12 cellular contexts compared by ENCODE assay signal in the genomic region with DNA sequence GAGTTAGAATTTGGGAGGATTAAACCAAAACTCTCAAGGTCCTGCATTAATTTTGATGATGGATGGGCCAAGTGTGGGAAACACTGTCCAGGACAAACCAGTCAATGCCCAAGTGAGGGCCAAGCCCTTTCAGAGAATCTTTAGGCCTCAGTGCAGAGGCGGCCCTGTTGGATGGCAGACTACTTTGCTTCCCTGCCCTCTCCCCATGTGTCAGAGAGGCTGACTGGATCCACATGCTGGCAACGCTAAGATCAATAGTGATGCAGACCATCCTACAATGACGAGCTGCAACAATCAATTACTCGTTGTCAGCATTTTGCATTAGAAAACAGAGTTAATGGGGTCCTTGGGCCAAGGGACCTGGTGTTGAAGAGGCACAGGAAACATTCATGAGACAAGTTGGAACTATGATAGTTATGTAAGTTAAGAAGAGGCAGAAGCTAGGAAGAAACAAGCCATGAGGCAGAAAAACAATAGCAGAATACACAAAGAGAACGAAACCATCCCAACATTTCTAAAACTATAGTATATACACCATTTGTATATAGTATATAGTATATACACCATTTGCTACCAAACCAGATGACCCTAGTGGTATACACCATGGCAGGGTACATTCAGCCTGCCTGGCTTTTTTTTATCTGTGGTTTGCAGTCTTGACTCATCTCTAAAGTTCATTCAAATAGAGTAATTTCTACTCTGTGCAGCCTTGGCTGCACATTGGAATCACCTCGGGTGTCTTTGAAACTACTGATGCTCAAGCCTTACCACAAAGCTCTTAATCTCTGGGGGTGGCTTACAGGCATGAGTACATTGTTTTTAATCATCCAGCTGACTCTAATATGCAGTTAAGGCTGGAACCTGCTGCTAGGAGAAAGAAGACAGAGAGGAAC.
DNase-seq lines count a peak whose midpoint lies in the region; ATAC-seq and TF ChIP-seq lines count a peak whose summit lies in the region.
"Had no signal": no experiment of that assay in that cellular context is flagged by ENCODE, and none has a peak within 500 bp of the region (broad histone marks: within the 10 kb centered on the region; RNA-seq: fewer than 3 reads in every experiment).

No MANE protein-coding gene starts in this region.

- H3K27ac Mint-ChIP-seq in activated naive CD4-positive, alpha-beta T cell treated with anti-CD3 and anti-CD28 coated beads, Interleukin-2, amount 50 U/mL, for 72 hours, result no peak overlapping the region
- no peak overlapping the region for H3K27ac Mint-ChIP-seq in activated naive CD4-positive, alpha-beta T cell treated with anti-CD3 and anti-CD28 coated beads, Interleukin-2, amount 10 ng/mL, durations not matched to agents 7 days and 5 days
- no peak overlapping the region for H3K27ac Mint-ChIP-seq in stimulated activated effector memory CD8-positive, alpha-beta T cell treated with anti-CD3 and anti-CD28 coated beads, Interleukin-12 subunit alpha, Interleukin-12 subunit beta, amount 100 ng/mL, for 72 hours
- H3K27ac Mint-ChIP-seq in nephron progenitor cell, result no peak overlapping the region

- no peak overlapping the region for H3K18ac ChIP-seq in trophoblast cell (ENCODE audit: low read length)

- H3K4me1 ChIP-seq in trophoblast cell (ENCODE audit: control insufficient read depth in 1 of 2, insufficient read depth in 2 of 2, low read length in 2 of 2), result no peaks in the 10 kb centered on the region
- H3K4me1 ChIP-seq: heart right ventricle, spleen had no signal

- no peak overlapping the region for H3K14ac ChIP-seq in trophoblast cell (ENCODE audit: low read length)

- no peaks in the 10 kb centered on the region for H3K79me1 ChIP-seq in trophoblast cell (ENCODE audit: low read length)

- H3K4me3 ChIP-seq in trophoblast cell (ENCODE audit: low read depth, low read length), result no peak overlapping the region
- H3K4me3 ChIP-seq: heart right ventricle, spleen had no signal

- H3K4ac ChIP-seq in trophoblast cell (ENCODE audit: low read depth, low read length), result no peak overlapping the region

- no peaks in the 10 kb centered on the region for H3K36me3 ChIP-seq in trophoblast cell (ENCODE audit: control insufficient read depth in 1 of 2, insufficient read depth in 2 of 2, low read length in 2 of 2)
- H3K36me3 ChIP-seq: heart right ventricle, spleen had no signal

- no peaks in the 10 kb centered on the region for H3K36me3 Mint-ChIP-seq in activated naive CD4-positive, alpha-beta T cell treated with anti-CD3 and anti-CD28 coated beads, Interleukin-2, amount 50 U/mL, for 72 hours
- H3K36me3 Mint-ChIP-seq in activated naive CD4-positive, alpha-beta T cell treated with anti-CD3 and anti-CD28 coated beads, Interleukin-2, amount 10 ng/mL, durations not matched to agents 7 days and 5 days, result no peaks in the 10 kb centered on the region
- H3K36me3 Mint-ChIP-seq in stimulated activated effector memory CD8-positive, alpha-beta T cell treated with anti-CD3 and anti-CD28 coated beads, Interleukin-12 subunit alpha, Interleukin-12 subunit beta, amount 100 ng/mL, for 72 hours, result no peaks in the 10 kb centered on the region
- no peaks in the 10 kb centered on the region for H3K36me3 Mint-ChIP-seq in nephron progenitor cell (ENCODE audit: low read depth)

- H2BK12ac ChIP-seq in trophoblast cell (ENCODE audit: low read length), result no peak overlapping the region

- no peak overlapping the region for H4K8ac ChIP-seq in trophoblast cell (ENCODE audit: low read depth, low read length)

- H3K27me3 ChIP-seq in trophoblast cell (ENCODE audit: insufficient read depth, low read length), result no peaks in the 10 kb centered on the region
- H3K27me3 ChIP-seq: heart right ventricle, spleen had no signal

- no peak overlapping the region for H4K12ac ChIP-seq in trophoblast cell (ENCODE audit: low read depth, low read length)

- H2BK120ac ChIP-seq in trophoblast cell (ENCODE audit: insufficient read depth, low read length, poor library complexity), result no peak overlapping the region

- peak; percentile 22 to 28 for ATAC-seq in activated naive CD4-positive, alpha-beta T cell treated with anti-CD3 and anti-CD28 coated beads, Interleukin-2, amount 50 U/mL, for 72 hours
- ATAC-seq in HG02610 (IDR thresholded peaks at IDR 0.05; ENCODE audit: unreplicated experiment) (peak; percentile 96), HG03521 (IDR thresholded peaks at IDR 0.05; ENCODE audit: unreplicated experiment) (peak; percentile 69)
- ATAC-seq in stimulated activated effector memory CD8-positive, alpha-beta T cell treated with anti-CD3 and anti-CD28 coated beads, Interleukin-12 subunit alpha, Interleukin-12 subunit beta, amount 100 ng/mL, for 72 hours, result peak; percentile 54
- ATAC-seq: heart right ventricle had no signal

- H3K79me2 ChIP-seq in trophoblast cell (ENCODE audit: control insufficient read depth, insufficient read depth, low read length, poor library complexity), result no peaks in the 10 kb centered on the region

- no peaks in the 10 kb centered on the region for H3K27me3 Mint-ChIP-seq in activated naive CD4-positive, alpha-beta T cell treated with anti-CD3 and anti-CD28 coated beads, Interleukin-2, amount 10 ng/mL, durations not matched to agents 7 days and 5 days
- no peaks in the 10 kb centered on the region for H3K27me3 Mint-ChIP-seq in nephron progenitor cell (ENCODE audit: low read depth, poor library complexity)

- no peak overlapping the region for H2BK5ac ChIP-seq in trophoblast cell (ENCODE audit: low read depth, low read length, poor library complexity)

- CTCF ChIA-PET in activated naive CD4-positive, alpha-beta T cell treated with anti-CD3 and anti-CD28 coated beads, Interleukin-2, amount 10 ng/mL, durations not matched to agents 7 days and 5 days (lab: Charles Lee), result no interaction called here

- no peaks in the 10 kb centered on the region for H3K9me3 Mint-ChIP-seq in activated naive CD4-positive, alpha-beta T cell treated with anti-CD3 and anti-CD28 coated beads, Interleukin-2, amount 50 U/mL, for 72 hours
- H3K9me3 Mint-ChIP-seq in activated naive CD4-positive, alpha-beta T cell treated with anti-CD3 and anti-CD28 coated beads, Interleukin-2, amount 10 ng/mL, durations not matched to agents 7 days and 5 days, result no peaks in the 10 kb centered on the region
- peaks cover 13% of the 10 kb centered on the region for H3K9me3 Mint-ChIP-seq in stimulated activated effector memory CD8-positive, alpha-beta T cell treated with anti-CD3 and anti-CD28 coated beads, Interleukin-12 subunit alpha, Interleukin-12 subunit beta, amount 100 ng/mL, for 72 hours
- no peaks in the 10 kb centered on the region for H3K9me3 Mint-ChIP-seq in nephron progenitor cell

- H3K27ac ChIP-seq in trophoblast cell (ENCODE audit: low read depth, low read length), result no peak overlapping the region
- H3K27ac ChIP-seq: heart right ventricle, spleen had no signal

- no peak overlapping the region for H3K9ac ChIP-seq in trophoblast cell (ENCODE audit: low read length)

- no peak for TF ChIP-seq CTCF in nephron progenitor cell (IDR thresholded peaks at IDR 0.05)

- no peak overlapping the region for H2AFZ ChIP-seq in trophoblast cell (ENCODE audit: insufficient read depth, low read length, poor library complexity)

- no peaks in the 10 kb centered on the region for H3K9me3 ChIP-seq in trophoblast cell (ENCODE audit: insufficient read depth, low read depth, low read length)
- H3K9me3 ChIP-seq: heart right ventricle, spleen had no signal

- no peak for DNase-seq in activated naive CD4-positive, alpha-beta T cell treated with anti-CD3 and anti-CD28 coated beads, Interleukin-2, amount 50 U/mL, for 72 hours (ENCODE audit: low spot score in 2 of 2)
- no peak for DNase-seq in activated naive CD4-positive, alpha-beta T cell treated with anti-CD3 and anti-CD28 coated beads, Interleukin-2, amount 10 ng/mL, durations not matched to agents 7 days and 5 days
- DNase-seq in stimulated activated effector memory CD8-positive, alpha-beta T cell treated with anti-CD3 and anti-CD28 coated beads, Interleukin-12 subunit alpha, Interleukin-12 subunit beta, amount 100 ng/mL, for 72 hours (ENCODE audit: low spot score in 2 of 2), result no peak
- no peak for DNase-seq in nephron progenitor cell
- DNase-seq in trophoblast cell, result no peak
- DNase-seq in activated CD4-positive, alpha-beta T cell treated with anti-CD3 and anti-CD28 coated beads, Interleukin-2, amount 50 U/mL, for 1 hour, result no peak
- DNase-seq: activated T-cell treated with anti-CD3 and anti-CD28 coated beads, Interleukin-2, amount 50 U/mL, for 48 hours; heart right ventricle; MM.1S; spleen had no signal

- H3K23ac ChIP-seq in trophoblast cell (ENCODE audit: low read length), result no peak overlapping the region

- H2AK5ac ChIP-seq in trophoblast cell (ENCODE audit: low read length), result no peak overlapping the region

- no peak overlapping the region for H3K4me3 Mint-ChIP-seq in activated naive CD4-positive, alpha-beta T cell treated with anti-CD3 and anti-CD28 coated beads, Interleukin-2, amount 10 ng/mL, durations not matched to agents 7 days and 5 days
- H3K4me3 Mint-ChIP-seq in stimulated activated effector memory CD8-positive, alpha-beta T cell treated with anti-CD3 and anti-CD28 coated beads, Interleukin-12 subunit alpha, Interleukin-12 subunit beta, amount 100 ng/mL, for 72 hours, result no peak overlapping the region
- H3K4me3 Mint-ChIP-seq in nephron progenitor cell, result no peak overlapping the region

- no CpG with 5 or more reads among the region's 6 CpGs for WGBS in trophoblast cell (ENCODE audit: extremely low coverage, insufficient coverage, insufficient read length)

- H3K4me2 ChIP-seq in trophoblast cell (ENCODE audit: low read length), result no peak overlapping the region

- no peaks in the 10 kb centered on the region for H3K4me1 Mint-ChIP-seq in activated naive CD4-positive, alpha-beta T cell treated with anti-CD3 and anti-CD28 coated beads, Interleukin-2, amount 10 ng/mL, durations not matched to agents 7 days and 5 days
- no peaks in the 10 kb centered on the region for H3K4me1 Mint-ChIP-seq in stimulated activated effector memory CD8-positive, alpha-beta T cell treated with anti-CD3 and anti-CD28 coated beads, Interleukin-12 subunit alpha, Interleukin-12 subunit beta, amount 100 ng/mL, for 72 hours
- H3K4me1 Mint-ChIP-seq in nephron progenitor cell, result peaks cover 8% of the 10 kb centered on the region

- H4K91ac ChIP-seq in trophoblast cell (ENCODE audit: low read depth, low read length), result no peak overlapping the region

Comparison
In these comparisons a context has a peak if more than half of its experiments do, and no peak if none do; other contexts are left out.
1. ATAC-seq: peak in every context shown above with its lines; median percentile 96 in HG02610; 69 in HG03521; 54 in stimulated activated effector memory CD8-positive, alpha-beta T cell treated with anti-CD3 and anti-CD28 coated beads, Interleukin-12 subunit alpha, Interleukin-12 subunit beta, amount 100 ng/mL, for 72 hours; 25 in activated naive CD4-positive, alpha-beta T cell treated with anti-CD3 and anti-CD28 coated beads, Interleukin-2, amount 50 U/mL, for 72 hours.